1 cellular context compared by ENCODE assay signal in the genomic region with DNA sequence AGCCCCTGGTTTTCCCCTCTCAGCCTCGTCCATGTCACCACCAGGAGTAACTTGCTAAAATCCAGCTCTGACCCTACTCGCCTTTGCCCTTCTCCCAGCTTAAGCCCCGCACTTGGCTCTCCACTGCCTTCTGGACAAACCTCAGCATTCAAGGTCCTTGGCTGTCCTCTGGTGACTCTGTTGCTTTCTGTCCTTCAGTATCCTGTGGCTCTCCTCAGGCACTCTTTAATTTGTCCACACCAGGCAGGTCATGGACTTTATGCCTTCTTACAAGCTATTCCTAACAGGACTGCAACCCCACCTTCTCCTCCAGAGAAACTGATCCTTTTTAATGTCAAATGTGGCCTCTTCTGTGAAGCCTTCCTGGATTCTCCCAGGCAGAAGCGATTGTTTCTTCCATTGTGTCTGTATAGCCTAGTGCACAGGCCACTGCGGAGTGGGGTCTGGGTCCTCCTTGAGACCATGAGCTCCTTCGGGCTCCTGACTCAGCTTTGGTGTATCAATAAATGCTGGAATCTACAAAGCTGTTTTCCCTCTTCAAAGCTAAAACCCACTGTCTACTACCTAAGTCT.
TF ChIP-seq lines count a peak whose summit lies in the region.

No MANE protein-coding gene starts in this region.

TF ChIP-seq in WTC11, 78 proteins besides CTCF, POLR2A, EP300 and RAD21 (continued from another document):
- TF ChIP-seq, protein P1, sequence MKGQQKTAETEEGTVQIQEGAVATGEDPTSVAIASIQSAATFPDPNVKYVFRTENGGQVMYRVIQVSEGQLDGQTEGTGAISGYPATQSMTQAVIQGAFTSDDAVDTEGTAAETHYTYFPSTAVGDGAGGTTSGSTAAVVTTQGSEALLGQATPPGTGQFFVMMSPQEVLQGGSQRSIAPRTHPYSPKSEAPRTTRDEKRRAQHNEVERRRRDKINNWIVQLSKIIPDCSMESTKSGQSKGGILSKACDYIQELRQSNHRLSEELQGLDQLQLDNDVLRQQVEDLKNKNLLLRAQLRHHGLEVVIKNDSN (CRISPR knock-in tag; IDR thresholded peaks at IDR 0.05), result no peak
- TF ChIP-seq HMGA2 (CRISPR knock-in tag; IDR thresholded peaks at IDR 0.05), result no peak
- TF ChIP-seq TEAD1 (CRISPR knock-in tag; IDR thresholded peaks at IDR 0.05), result no peak
